2 cellular contexts compared by ENCODE assay signal in the genomic region with DNA sequence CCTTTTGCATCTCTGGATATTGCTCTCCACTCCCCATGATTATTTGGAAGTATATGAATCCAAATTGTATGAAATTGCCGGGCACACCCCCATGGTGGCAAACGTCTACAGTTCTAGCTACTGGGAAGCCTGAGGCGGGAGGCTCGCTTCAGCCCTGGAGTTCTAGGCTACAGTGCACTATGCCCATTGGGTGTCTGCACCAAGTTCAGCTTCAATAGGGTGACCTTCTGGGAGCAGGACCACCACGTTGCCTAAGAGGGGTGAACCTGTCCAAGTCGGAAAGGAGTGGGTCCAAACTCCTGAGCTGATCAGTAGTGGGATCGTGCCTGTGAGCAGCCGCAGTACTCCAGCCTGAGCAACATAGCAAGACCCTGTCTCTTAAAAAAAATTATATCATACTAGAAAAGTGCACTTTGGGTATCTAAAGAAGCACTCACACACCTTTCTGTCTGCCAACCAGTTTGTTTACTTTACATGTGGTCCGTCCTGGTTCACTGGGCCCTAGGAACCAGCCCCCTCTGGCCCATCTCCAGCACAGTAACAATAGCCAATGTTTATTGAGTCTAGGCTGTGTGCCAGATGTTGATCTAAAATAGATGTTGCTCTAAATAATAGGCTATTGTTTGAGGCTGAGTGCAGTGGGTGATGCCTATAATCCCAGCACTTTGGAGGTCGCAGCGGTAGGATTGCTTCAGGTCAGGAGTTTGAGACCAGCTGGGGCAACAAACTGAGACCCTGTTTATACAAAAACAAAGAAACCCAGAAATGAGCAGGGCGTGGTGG.
TF ChIP-seq lines count a peak whose summit lies in the region.

No MANE protein-coding gene starts in this region.

TF ChIP-seq in IMR-90, 13 proteins besides CTCF, POLR2A, EP300 and RAD21 (continued from another document):
- TF ChIP-seq, protein P1, sequence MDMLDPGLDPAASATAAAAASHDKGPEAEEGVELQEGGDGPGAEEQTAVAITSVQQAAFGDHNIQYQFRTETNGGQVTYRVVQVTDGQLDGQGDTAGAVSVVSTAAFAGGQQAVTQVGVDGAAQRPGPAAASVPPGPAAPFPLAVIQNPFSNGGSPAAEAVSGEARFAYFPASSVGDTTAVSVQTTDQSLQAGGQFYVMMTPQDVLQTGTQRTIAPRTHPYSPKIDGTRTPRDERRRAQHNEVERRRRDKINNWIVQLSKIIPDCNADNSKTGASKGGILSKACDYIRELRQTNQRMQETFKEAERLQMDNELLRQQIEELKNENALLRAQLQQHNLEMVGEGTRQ (IDR thresholded peaks at IDR 0.05; ENCODE audit: low read depth, low read length): no peak
- no peak for TF ChIP-seq RFX5 (IDR thresholded peaks at IDR 0.05; ENCODE audit: low read depth, low read length)
- TF ChIP-seq MAFK (IDR thresholded peaks at IDR 0.05; ENCODE audit: low read depth, low read length): no peak
- no peak for TF ChIP-seq FOS (IDR thresholded peaks at IDR 0.05; ENCODE audit: low read depth, low read length)
- no peak for TF ChIP-seq CEBPB (IDR thresholded peaks at IDR 0.05; ENCODE audit: low read depth, low read length)
- no peak for TF ChIP-seq MAZ (IDR thresholded peaks at IDR 0.05; ENCODE audit: borderline replicate concordance, low read depth, low read length)
- TF ChIP-seq RCOR1 (IDR thresholded peaks at IDR 0.05; ENCODE audit: insufficient replicate concordance, low read length): no peak

TF ChIP-seq in GM12891, 5 proteins besides CTCF, POLR2A, EP300 and RAD21 (continued from another document):
- TF ChIP-seq PAX5 (IDR thresholded peaks at IDR 0.05; ENCODE audit: insufficient read depth, low read length, severe bottlenecking): no peak
